1 cellular context compared by ENCODE assay signal in the genomic region with DNA sequence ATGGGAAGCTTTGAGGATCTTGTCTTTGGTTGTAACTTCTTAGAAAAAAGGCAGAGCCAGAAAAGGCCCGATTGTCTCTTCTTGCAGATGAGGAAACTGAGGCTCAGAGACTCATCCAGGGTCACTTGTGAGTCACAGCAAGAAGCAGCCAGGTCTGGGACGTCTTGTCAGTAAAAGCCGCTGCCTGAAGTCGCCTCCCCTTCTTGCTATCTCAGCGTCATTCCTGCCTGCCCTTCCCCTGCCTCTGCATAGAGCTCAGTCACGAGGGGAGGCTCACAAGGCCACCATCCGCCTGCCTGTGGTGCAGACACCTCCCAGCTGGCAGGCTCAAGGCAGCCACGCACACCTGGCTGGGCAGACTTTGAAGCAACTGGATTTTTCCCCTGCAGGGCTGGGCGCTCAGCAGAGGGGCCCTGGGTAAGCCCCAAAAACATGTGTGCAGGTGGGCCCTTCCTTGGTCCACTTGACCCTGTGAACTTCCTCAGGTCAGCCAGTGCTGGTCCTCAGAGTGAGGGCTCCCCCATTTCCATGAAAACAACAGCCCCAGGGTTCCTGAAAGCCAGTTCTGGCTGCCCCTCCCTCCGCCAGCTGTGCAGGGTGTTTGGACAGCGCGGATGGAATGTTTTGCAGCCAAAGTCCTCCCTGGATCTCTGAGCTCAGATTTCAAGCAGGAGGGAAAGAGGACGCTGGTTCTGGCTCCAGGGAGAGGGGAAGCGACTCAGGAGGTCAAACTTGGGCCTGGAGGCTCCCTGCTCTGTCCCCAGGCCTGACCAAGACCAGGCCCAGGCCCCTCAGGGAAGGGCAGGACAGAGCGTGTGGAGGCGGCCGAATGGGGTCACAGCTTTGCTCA.
TF ChIP-seq lines count a peak whose summit lies in the region.

No MANE protein-coding gene starts in this region.

TF ChIP-seq in HepG2, 621 proteins besides CTCF, POLR2A, EP300 and RAD21 (continued from another document and continues in another):
- TF ChIP-seq, protein P1, sequence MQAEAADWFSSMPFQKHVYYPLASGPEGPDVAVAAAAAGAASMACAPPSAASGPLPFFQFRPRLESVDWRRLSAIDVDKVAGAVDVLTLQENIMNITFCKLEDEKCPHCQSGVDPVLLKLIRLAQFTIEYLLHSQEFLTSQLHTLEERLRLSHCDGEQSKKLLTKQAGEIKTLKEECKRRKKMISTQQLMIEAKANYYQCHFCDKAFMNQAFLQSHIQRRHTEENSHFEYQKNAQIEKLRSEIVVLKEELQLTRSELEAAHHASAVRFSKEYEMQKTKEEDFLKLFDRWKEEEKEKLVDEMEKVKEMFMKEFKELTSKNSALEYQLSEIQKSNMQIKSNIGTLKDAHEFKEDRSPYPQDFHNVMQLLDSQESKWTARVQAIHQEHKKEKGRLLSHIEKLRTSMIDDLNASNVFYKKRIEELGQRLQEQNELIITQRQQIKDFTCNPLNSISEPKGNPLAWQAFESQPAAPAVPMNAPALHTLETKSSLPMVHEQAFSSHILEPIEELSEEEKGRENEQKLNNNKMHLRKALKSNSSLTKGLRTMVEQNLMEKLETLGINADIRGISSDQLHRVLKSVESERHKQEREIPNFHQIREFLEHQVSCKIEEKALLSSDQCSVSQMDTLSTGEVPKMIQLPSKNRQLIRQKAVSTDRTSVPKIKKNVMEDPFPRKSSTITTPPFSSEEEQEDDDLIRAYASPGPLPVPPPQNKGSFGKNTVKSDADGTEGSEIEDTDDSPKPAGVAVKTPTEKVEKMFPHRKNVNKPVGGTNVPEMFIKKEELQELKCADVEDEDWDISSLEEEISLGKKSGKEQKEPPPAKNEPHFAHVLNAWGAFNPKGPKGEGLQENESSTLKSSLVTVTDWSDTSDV (CRISPR knock-in tag; IDR thresholded peaks at IDR 0.05): no peak
- TF ChIP-seq CHD2 (IDR thresholded peaks at IDR 0.05; ENCODE audit: low read depth, low read length): no peak
- no peak; the same call in 1 of the 2 replicates for TF ChIP-seq MEF2D (CRISPR knock-in tag; IDR thresholded peaks at IDR 0.05)
- TF ChIP-seq KDM6A (CRISPR knock-in tag; IDR thresholded peaks at IDR 0.05; ENCODE audit: low read depth): peak; percentile 78; the same call in 1 of the 2 replicates
- TF ChIP-seq ZNF598 (CRISPR knock-in tag; IDR thresholded peaks at IDR 0.05; ENCODE audit: borderline replicate concordance): 0 out of 2 replicates have a peak, but pooled peaks have one; percentile 42
- TF ChIP-seq ZNF121 (CRISPR knock-in tag; IDR thresholded peaks at IDR 0.05): no peak
- TF ChIP-seq FOXO1 (CRISPR knock-in tag; IDR thresholded peaks at IDR 0.05): peak; percentile 38; the same call in 1 of the 2 replicates
- TF ChIP-seq, protein P2, sequence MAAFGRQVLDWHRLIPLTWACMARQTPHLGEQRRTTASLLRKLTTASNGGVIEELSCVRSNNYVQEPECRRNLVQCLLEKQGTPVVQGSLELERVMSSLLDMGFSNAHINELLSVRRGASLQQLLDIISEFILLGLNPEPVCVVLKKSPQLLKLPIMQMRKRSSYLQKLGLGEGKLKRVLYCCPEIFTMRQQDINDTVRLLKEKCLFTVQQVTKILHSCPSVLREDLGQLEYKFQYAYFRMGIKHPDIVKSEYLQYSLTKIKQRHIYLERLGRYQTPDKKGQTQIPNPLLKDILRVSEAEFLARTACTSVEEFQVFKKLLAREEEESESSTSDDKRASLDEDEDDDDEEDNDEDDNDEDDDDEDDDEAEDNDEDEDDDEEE (CRISPR knock-in tag; IDR thresholded peaks at IDR 0.05): peak; percentile 71; the same call in 1 of the 2 replicates
- peak; percentile 64; the same call in 1 of the 2 replicates for TF ChIP-seq ZBTB20 (CRISPR knock-in tag; IDR thresholded peaks at IDR 0.05; ENCODE audit: borderline replicate concordance, low read depth)
- no peak for TF ChIP-seq CBFB (CRISPR knock-in tag; IDR thresholded peaks at IDR 0.05)
- peak; percentile 76; the same call in 1 of the 2 replicates for TF ChIP-seq ZNF232 (CRISPR knock-in tag; IDR thresholded peaks at IDR 0.05; ENCODE audit: borderline replicate concordance)
- no peak for TF ChIP-seq BCLAF1 (IDR thresholded peaks at IDR 0.05)
- 0 out of 2 replicates have a peak, but pooled peaks have one; percentile 47 for TF ChIP-seq ZNF629 (CRISPR knock-in tag; conservative IDR thresholded peaks at IDR 0.05)
- no peak for TF ChIP-seq AFF4 (CRISPR knock-in tag; IDR thresholded peaks at IDR 0.05)
- 0 out of 2 replicates have a peak, but pooled peaks have one; percentile 12 for TF ChIP-seq SP2 (CRISPR knock-in tag; IDR thresholded peaks at IDR 0.05)
- peak; percentile 50; the same call in 1 of the 2 replicates for TF ChIP-seq SALL2 (CRISPR knock-in tag; IDR thresholded peaks at IDR 0.05)
- peak; percentile 75; the same call in 1 of the 2 replicates for TF ChIP-seq HIVEP1 (CRISPR knock-in tag; IDR thresholded peaks at IDR 0.05)
- no peak for TF ChIP-seq ARHGAP35 (CRISPR knock-in tag; IDR thresholded peaks at IDR 0.05; ENCODE audit: borderline replicate concordance)
- peak; percentile 40; the same call in 1 of the 2 replicates for TF ChIP-seq ZNF547 (CRISPR knock-in tag; IDR thresholded peaks at IDR 0.05)
- peak; percentile 41 for TF ChIP-seq RBFOX2 (IDR thresholded peaks at IDR 0.05; ENCODE audit: low read depth, low read length)
- 0 out of 2 replicates have a peak, but pooled peaks have one; percentile 63 for TF ChIP-seq KLF12 (CRISPR knock-in tag; IDR thresholded peaks at IDR 0.05; ENCODE audit: borderline replicate concordance)
- TF ChIP-seq DDIT3 (CRISPR knock-in tag; IDR thresholded peaks at IDR 0.05): no peak
- no peak for TF ChIP-seq ZNF383 (CRISPR knock-in tag; IDR thresholded peaks at IDR 0.05; ENCODE audit: borderline replicate concordance)
- TF ChIP-seq CAMTA2 (CRISPR knock-in tag; IDR thresholded peaks at IDR 0.05; ENCODE audit: borderline replicate concordance): 0 out of 2 replicates have a peak, but pooled peaks have one; percentile 57
- TF ChIP-seq ZNF414 (CRISPR knock-in tag; IDR thresholded peaks at IDR 0.05): no peak
- TF ChIP-seq, protein P3, sequence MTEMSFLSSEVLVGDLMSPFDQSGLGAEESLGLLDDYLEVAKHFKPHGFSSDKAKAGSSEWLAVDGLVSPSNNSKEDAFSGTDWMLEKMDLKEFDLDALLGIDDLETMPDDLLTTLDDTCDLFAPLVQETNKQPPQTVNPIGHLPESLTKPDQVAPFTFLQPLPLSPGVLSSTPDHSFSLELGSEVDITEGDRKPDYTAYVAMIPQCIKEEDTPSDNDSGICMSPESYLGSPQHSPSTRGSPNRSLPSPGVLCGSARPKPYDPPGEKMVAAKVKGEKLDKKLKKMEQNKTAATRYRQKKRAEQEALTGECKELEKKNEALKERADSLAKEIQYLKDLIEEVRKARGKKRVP (CRISPR knock-in tag; IDR thresholded peaks at IDR 0.05): no peak
- TF ChIP-seq ARNT (IDR thresholded peaks at IDR 0.05): no peak
- TF ChIP-seq, protein P4, sequence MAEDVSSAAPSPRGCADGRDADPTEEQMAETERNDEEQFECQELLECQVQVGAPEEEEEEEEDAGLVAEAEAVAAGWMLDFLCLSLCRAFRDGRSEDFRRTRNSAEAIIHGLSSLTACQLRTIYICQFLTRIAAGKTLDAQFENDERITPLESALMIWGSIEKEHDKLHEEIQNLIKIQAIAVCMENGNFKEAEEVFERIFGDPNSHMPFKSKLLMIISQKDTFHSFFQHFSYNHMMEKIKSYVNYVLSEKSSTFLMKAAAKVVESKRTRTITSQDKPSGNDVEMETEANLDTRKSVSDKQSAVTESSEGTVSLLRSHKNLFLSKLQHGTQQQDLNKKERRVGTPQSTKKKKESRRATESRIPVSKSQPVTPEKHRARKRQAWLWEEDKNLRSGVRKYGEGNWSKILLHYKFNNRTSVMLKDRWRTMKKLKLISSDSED (CRISPR knock-in tag; IDR thresholded peaks at IDR 0.05): no peak
- peak; percentile 95 for TF ChIP-seq TEAD3 (CRISPR knock-in tag; optimal IDR thresholded peaks at IDR 0.05; ENCODE audit: borderline replicate concordance)
- TF ChIP-seq ZBTB21 (CRISPR knock-in tag; IDR thresholded peaks at IDR 0.05): no peak
- TF ChIP-seq, protein P5, sequence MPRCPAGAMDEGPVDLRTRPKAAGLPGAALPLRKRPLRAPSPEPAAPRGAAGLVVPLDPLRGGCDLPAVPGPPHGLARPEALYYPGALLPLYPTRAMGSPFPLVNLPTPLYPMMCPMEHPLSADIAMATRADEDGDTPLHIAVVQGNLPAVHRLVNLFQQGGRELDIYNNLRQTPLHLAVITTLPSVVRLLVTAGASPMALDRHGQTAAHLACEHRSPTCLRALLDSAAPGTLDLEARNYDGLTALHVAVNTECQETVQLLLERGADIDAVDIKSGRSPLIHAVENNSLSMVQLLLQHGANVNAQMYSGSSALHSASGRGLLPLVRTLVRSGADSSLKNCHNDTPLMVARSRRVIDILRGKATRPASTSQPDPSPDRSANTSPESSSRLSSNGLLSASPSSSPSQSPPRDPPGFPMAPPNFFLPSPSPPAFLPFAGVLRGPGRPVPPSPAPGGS (CRISPR knock-in tag; IDR thresholded peaks at IDR 0.05): peak; percentile 28; the same call in 1 of the 2 replicates
- no peak for TF ChIP-seq CBX5 (CRISPR knock-in tag; IDR thresholded peaks at IDR 0.05; ENCODE audit: borderline replicate concordance)
- TF ChIP-seq HMGXB4 (CRISPR knock-in tag; IDR thresholded peaks at IDR 0.05; ENCODE audit: borderline replicate concordance in 1 of 2, low read depth in 1 of 2): peak in 1 of 2 experiments; percentile 64; a peak in 1 of 4 replicates
- no peak for TF ChIP-seq ZNF777 (CRISPR knock-in tag; IDR thresholded peaks at IDR 0.05)
- peak; percentile 84 for TF ChIP-seq PITX1 (CRISPR knock-in tag; IDR thresholded peaks at IDR 0.05)
- TF ChIP-seq RFX1 (IDR thresholded peaks at IDR 0.05): no peak
- TF ChIP-seq SMAD1 (CRISPR knock-in tag; IDR thresholded peaks at IDR 0.05; ENCODE audit: borderline replicate concordance, low read depth): 0 out of 2 replicates have a peak, but pooled peaks have one; percentile 62
- no peak for TF ChIP-seq KAT2B (IDR thresholded peaks at IDR 0.05; ENCODE audit: borderline replicate concordance, low read depth, low read length)
